ENCODE assay signal across 30 cellular contexts in genomic region chr9:34572628-34573027, GRCh38. TPM values are rescaled to one million over a fixed set of nuclear protein-coding genes. Genes with fewer than 3 reads are reported as not detected.
"Had no signal": no experiment of that assay in that cellular context is flagged by ENCODE, and none has a peak within 500 bp of the region (broad histone marks: within the 10 kb centered on the region; RNA-seq: fewer than 3 reads in every experiment).

No MANE protein-coding gene starts in this region.

- H2AFZ ChIP-seq: neural progenitor cell had no signal

- H3K36me3 ChIP-seq: breast epithelium, neural progenitor cell, spleen, thoracic aorta, vagina had no signal

- DNase-seq: activated CD8-positive, alpha-beta memory T cell treated with anti-CD3 and anti-CD28 coated beads, Interleukin-2, amount 50 U/mL, for 4 hours; activated effector memory CD4-positive, alpha-beta T cell treated with Interleukin-2 at 50 U/mL for 16 hours; activated naive CD4-positive, alpha-beta T cell treated with anti-CD3 and anti-CD28 coated beads for 36 hours; activated T-cell treated with anti-CD3 and anti-CD28 coated beads, Interleukin-2, amount 50 U/mL, for 24 hours; amygdala; endodermal cell; foreskin fibroblast; head of caudate nucleus; hippocampal formation; naive thymus-derived CD4-positive, alpha-beta T cell; spleen; stimulated activated CD4-positive, alpha-beta T cell treated with anti-CD3 and anti-CD28 coated beads, Interleukin-2, amount 100 ng/mL, for 48 hours; T-helper 1 cell had no signal

- H3K4me3 ChIP-seq: breast epithelium, neural progenitor cell, spleen, thoracic aorta, vagina had no signal

- H3K9me3 ChIP-seq: breast epithelium, spleen, thoracic aorta, vagina had no signal

- H3K9me3 Mint-ChIP-seq: activated naive CD4-positive, alpha-beta T cell treated with anti-CD3 and anti-CD28 coated beads for 36 hours; activated T-cell treated with anti-CD3 and anti-CD28 coated beads, Interleukin-2, amount 50 U/mL, for 24 hours; central memory CD8-positive, alpha-beta T cell; dendritic cell treated with granulocyte-macrophage colony-stimulating factor and Interleukin-4, amounts not matched to agents 40 ng/mL and 50 ng/mL, for 4 days; endodermal cell; mesothelial cell of epicardium; naive thymus-derived CD4-positive, alpha-beta T cell; neural progenitor cell; stimulated activated naive CD8-positive, alpha-beta T cell treated with anti-CD3 and anti-CD28 coated beads, Interleukin-15, Interleukin-2, amounts not matched to agents 100 ng/mL and 50 ng/mL, for 24 hours; T-helper 2 cell treated with Interferon-gamma antibody and Interleukin-4, amounts not matched to agents 5 μg/mL and 100 μg/mL, for 36 hours; type B pancreatic cell had no signal

- H3K36me3 Mint-ChIP-seq: mesothelial cell of epicardium; naive thymus-derived CD4-positive, alpha-beta T cell; type B pancreatic cell had no signal

- ATAC-seq: esophagus mucosa; naive thymus-derived CD4-positive, alpha-beta T cell had no signal

- H3K4me3 Mint-ChIP-seq: activated naive CD4-positive, alpha-beta T cell treated with anti-CD3 and anti-CD28 coated beads for 36 hours; activated T-cell treated with anti-CD3 and anti-CD28 coated beads, Interleukin-2, amount 50 U/mL, for 24 hours; central memory CD8-positive, alpha-beta T cell; dendritic cell treated with granulocyte-macrophage colony-stimulating factor and Interleukin-4, amounts not matched to agents 40 ng/mL and 50 ng/mL, for 4 days; endodermal cell; mesothelial cell of epicardium; naive thymus-derived CD4-positive, alpha-beta T cell; neural progenitor cell; stimulated activated naive CD8-positive, alpha-beta T cell treated with anti-CD3 and anti-CD28 coated beads, Interleukin-15, Interleukin-2, amounts not matched to agents 100 ng/mL and 50 ng/mL, for 24 hours; T-helper 2 cell treated with Interferon-gamma antibody and Interleukin-4, amounts not matched to agents 5 μg/mL and 100 μg/mL, for 36 hours; type B pancreatic cell had no signal

- H3K27ac Mint-ChIP-seq: activated naive CD4-positive, alpha-beta T cell treated with anti-CD3 and anti-CD28 coated beads for 36 hours; activated T-cell treated with anti-CD3 and anti-CD28 coated beads, Interleukin-2, amount 50 U/mL, for 24 hours; dendritic cell treated with granulocyte-macrophage colony-stimulating factor and Interleukin-4, amounts not matched to agents 40 ng/mL and 50 ng/mL, for 4 days; endodermal cell; mesothelial cell of epicardium; naive thymus-derived CD4-positive, alpha-beta T cell; stimulated activated naive CD8-positive, alpha-beta T cell treated with anti-CD3 and anti-CD28 coated beads, Interleukin-15, Interleukin-2, amounts not matched to agents 100 ng/mL and 50 ng/mL, for 24 hours; T-helper 2 cell treated with Interferon-gamma antibody and Interleukin-4, amounts not matched to agents 5 μg/mL and 100 μg/mL, for 36 hours; type B pancreatic cell had no signal

- H3K9ac ChIP-seq: neural progenitor cell had no signal

- H3K27ac ChIP-seq: breast epithelium, neural progenitor cell, thoracic aorta, vagina, VCaP had no signal

- H3K27me3 ChIP-seq: breast epithelium, neural progenitor cell, vagina had no signal

RNA-seq across cellular contexts. Expression of gene CNTFR, which starts 16.9 kb away (rescaled TPM):
- total RNA-seq: activated CD8-positive, alpha-beta memory T cell treated with anti-CD3 and anti-CD28 coated beads for 36 hours; activated naive CD4-positive, alpha-beta T cell treated with anti-CD3 and anti-CD28 coated beads for 36 hours; esophagus mucosa; naive thymus-derived CD4-positive, alpha-beta T cell had no signal
- polyA plus RNA-seq: naive thymus-derived CD4-positive, alpha-beta T cell had no signal

RNA-seq across cellular contexts. Expression of gene ENHO, which starts 49.8 kb away (rescaled TPM):
- total RNA-seq: omental fat pad, thoracic aorta, vagina had no signal

RNA-seq across cellular contexts. Expression of gene ARID3C, which starts 56.2 kb away (rescaled TPM):
- total RNA-seq: esophagus mucosa, kidney, omental fat pad, right cardiac atrium, spleen, subcutaneous adipose tissue, thoracic aorta, vagina had no signal
- polyA plus RNA-seq: naive thymus-derived CD4-positive, alpha-beta T cell; right cardiac atrium; spleen had no signal
